ENCODE assay signal across 8 cellular contexts in genomic region chr11:575996-576756, GRCh38. TPM values are rescaled to one million over a fixed set of nuclear protein-coding genes. Genes with fewer than 3 reads are reported as not detected.
DNase-seq lines count a peak whose midpoint lies in the region; ATAC-seq lines count a peak whose summit lies in the region.

PHRF1 (plus strand) TSS chr11:576470; CDS start chr11:581513, 5,043 bp downstream.

- ATAC-seq in GM19468 (IDR thresholded peaks at IDR 0.05; ENCODE audit: extremely low read depth, unreplicated experiment): peak; percentile 57

- H3K36me3 ChIP-seq in CD8-positive, alpha-beta memory T cell (ENCODE audit: insufficient read depth, low read length): no peaks in the 10 kb centered on the region

- POLR2A ChIA-PET in CD8-positive, alpha-beta memory T cell (lab: Charles Lee): interaction anchor here (0.8 to 1.9 kb wide), 17 partner anchors 9 to 369 kb away, joined by 3 to 16 read pairs (median 4); partner anchors contain the start of genes BET1L, DEAF1, HRAS and IRF7

- peak; percentile 91 to 97 (median 96) for DNase-seq in CD8-positive, alpha-beta memory T cell
- peak; percentile 88 for DNase-seq in HS-5 (ENCODE audit: low read depth)
- peak; percentile 59 for DNase-seq in NK-92 (lab: John Stamatoyannopoulos, UW; ENCODE audit: unreplicated experiment)
- peak; percentile 93 to 94 for DNase-seq in activated CD8-positive, alpha-beta memory T cell treated with anti-CD3 and anti-CD28 coated beads for 1 hour (ENCODE audit: extremely low read depth in 1 of 2, low read depth in 1 of 2)
- DNase-seq in effector CD4-positive, alpha-beta T cell: peak; percentile 92
- peak; percentile 96 to 98 for DNase-seq in lung microvascular endothelial cell (ENCODE audit: low read depth in 2 of 2)
- peak; percentile 92 to 95 (median 94) for DNase-seq in stimulated activated CD4-positive, alpha-beta T cell treated with anti-CD3 and anti-CD28 coated beads, TNF-alpha, amount 100 ng/mL, for 4 hours (ENCODE audit: low read depth in 3 of 3)

- H3K9me3 ChIP-seq in CD8-positive, alpha-beta memory T cell (ENCODE audit: low read length): no peaks in the 10 kb centered on the region

- H3K4me3 Mint-ChIP-seq in CD8-positive, alpha-beta memory T cell: peak within 1 kb of the TSS; percentile 95 to 99 (median 97)

- peaks cover 0 to 15% (median 2%) of the 10 kb centered on the region in 3 donors for H3K36me3 Mint-ChIP-seq in CD8-positive, alpha-beta memory T cell

- H3K27me3 ChIP-seq in CD8-positive, alpha-beta memory T cell (ENCODE audit: insufficient read depth, low read length, poor library complexity, severe bottlenecking): no peaks in the 10 kb centered on the region

- peaks cover 8% of the 10 kb centered on the region in 2 donors for H3K27me3 Mint-ChIP-seq in CD8-positive, alpha-beta memory T cell

- H3K9me3 Mint-ChIP-seq in CD8-positive, alpha-beta memory T cell: no peaks in the 10 kb centered on the region

- peaks cover 40% of the 10 kb centered on the region for H3K4me1 ChIP-seq in CD8-positive, alpha-beta memory T cell (ENCODE audit: insufficient read depth, low read length)

- H3K4me1 Mint-ChIP-seq in CD8-positive, alpha-beta memory T cell: peaks cover 40 to 56% (median 51%) of the 10 kb centered on the region in 3 donors

- H3K4me3 ChIP-seq in CD8-positive, alpha-beta memory T cell (ENCODE audit: low read length): peak within 1 kb of the TSS; percentile 91

- H3K27ac ChIP-seq in CD8-positive, alpha-beta memory T cell (ENCODE audit: low read depth, low read length): peak within 1 kb of the TSS; percentile 81

- CTCF ChIA-PET in CD8-positive, alpha-beta memory T cell (lab: Charles Lee): interaction anchor here (0.7 to 1.7 kb wide), 6 partner anchors 11 to 40 kb away, joined by 3 to 11 read pairs (median 3); partner anchors contain the start of genes HRAS and IRF7

- H3K27ac Mint-ChIP-seq in CD8-positive, alpha-beta memory T cell: peak within 1 kb of the TSS; percentile 95 to 99 (median 98)

RNA-seq across cellular contexts. Expression of gene PHRF1, which starts in this region (rescaled TPM):
- total RNA-seq in CD8-positive, alpha-beta memory T cell: 10 to 100 TPM; 47.3 to 49.8 TPM
- 17.7 TPM for polyA plus RNA-seq in CD8-positive, alpha-beta memory T cell
- 11.6 and 16.9 TPM in 2 replicates for total RNA-seq in lung microvascular endothelial cell

Comparison
In these comparisons a context has a peak if more than half of its experiments do, and no peak if none do; other contexts are left out.
1. Peak in every context shown above with its lines: DNase-seq, ATAC-seq, H3K4me3 ChIP-seq and H3K27ac ChIP-seq.